Comparison of ENCODE assay signal across 23 cellular contexts in genomic region chr12:69515394-69515793, GRCh38. TPM values are rescaled to one million over a fixed set of nuclear protein-coding genes. Genes with fewer than 3 reads are reported as not detected.
DNase-seq lines count a peak whose midpoint lies in the region; ATAC-seq and TF ChIP-seq lines count a peak whose summit lies in the region.
"Had no signal": no experiment of that assay in that cellular context is flagged by ENCODE, and none has a peak within 500 bp of the region (broad histone marks: within the 10 kb centered on the region; RNA-seq: fewer than 3 reads in every experiment).

No MANE protein-coding gene starts in this region.

- peak overlapping the region; percentile 85 for H3K4me2 ChIP-seq in IMR-90 (ENCODE audit: low read depth, low read length)
- H3K4me2 ChIP-seq in mesenchymal stem cell (ENCODE audit: low read length, poor library complexity, severe bottlenecking), result no peak overlapping the region

- WGBS in IMR-90 (ENCODE audit: extremely low coverage in 2 of 2, insufficient read length in 1 of 2), 2 experiments, result no CpG with 5 or more reads among the region's 4 CpGs
- no CpG with 5 or more reads among the region's 4 CpGs for WGBS in mesenchymal stem cell

- H2BK120ac ChIP-seq in IMR-90 (ENCODE audit: low read depth, low read length), result peak overlapping the region; percentile 78
- H2BK120ac ChIP-seq in mesenchymal stem cell (ENCODE audit: low read depth, low read length), result no peak overlapping the region

- H3K79me1 ChIP-seq in IMR-90 (ENCODE audit: low read depth in 1 of 2, low read length in 2 of 2), result peaks cover 27 to 73% of the 10 kb centered on the region in 2 experiments
- no peaks in the 10 kb centered on the region for H3K79me1 ChIP-seq in mesenchymal stem cell (replicated peaks; ENCODE audit: low read length, poor library complexity, severe bottlenecking)

- no peaks in the 10 kb centered on the region for H3K27me3 Mint-ChIP-seq in CD4-positive, alpha-beta memory T cell
- H3K27me3 Mint-ChIP-seq: activated CD4-positive, alpha-beta T cell treated with anti-CD3 and anti-CD28 coated beads for 36 hours; stimulated activated memory B cell treated with anti-CD40 and anti-IgM and Interleukin-4, amounts not matched to agents 10 μg/mL and 1 μg/mL and 100 μg/mL, for 72 hours had no signal

- no peak overlapping the region for H2AK9ac ChIP-seq in IMR-90 (replicated peaks; ENCODE audit: low read depth, low read length, poor library complexity)

- peaks cover 0 to 12% of the 10 kb centered on the region in 2 donors for H3K36me3 Mint-ChIP-seq in CD4-positive, alpha-beta memory T cell
- H3K36me3 Mint-ChIP-seq: activated naive CD4-positive, alpha-beta T cell treated with anti-CD3 and anti-CD28 coated beads, Interleukin-2, amount 50 U/mL, for 72 hours had no signal

- peaks cover 27% of the 10 kb centered on the region for H4K20me1 ChIP-seq in IMR-90 (ENCODE audit: insufficient read depth, low read length)

- H3K4me3 ChIP-seq in CD4-positive, alpha-beta memory T cell (ENCODE audit: low read length in 2 of 2), result no peak overlapping the region
- H3K4me3 ChIP-seq in IMR-90 (ENCODE audit: insufficient read depth, low read depth, low read length), result no peak overlapping the region
- H3K4me3 ChIP-seq in mesenchymal stem cell (ENCODE audit: insufficient read depth in 1 of 2, low read depth in 1 of 2, low read length in 2 of 2), result no peak overlapping the region
- H3K4me3 ChIP-seq: GM12878 had no signal

- H2BK20ac ChIP-seq in IMR-90 (ENCODE audit: low read depth, low read length), result peak overlapping the region; percentile 84; the same call in 1 of the 2 replicates

- H3K9ac ChIP-seq in IMR-90 (ENCODE audit: low read depth, low read length), result peak overlapping the region; percentile 3; the same call in 1 of the 2 replicates
- H3K9ac ChIP-seq in mesenchymal stem cell (ENCODE audit: low read length), result peak overlapping the region; percentile 37

- peak; percentile 52 for ATAC-seq in IMR-90 (ENCODE audit: low read depth)
- no peak for ATAC-seq in GM21717 (IDR thresholded peaks at IDR 0.05; ENCODE audit: unreplicated experiment)
- ATAC-seq: activated naive CD4-positive, alpha-beta T cell treated with anti-CD3 and anti-CD28 coated beads, Interleukin-2, amount 50 U/mL, for 72 hours; foreskin keratinocyte; PC-3; stimulated activated memory B cell treated with anti-CD40 and anti-IgM and Interleukin-4, amounts not matched to agents 10 μg/mL and 1 μg/mL and 100 μg/mL, for 72 hours had no signal

- peak overlapping the region; percentile 13; the same call in 1 of the 2 replicates for H2AK5ac ChIP-seq in IMR-90 (ENCODE audit: low read depth, low read length)
- no peak overlapping the region for H2AK5ac ChIP-seq in mesenchymal stem cell (ENCODE audit: low read length, severe bottlenecking)

- intact Hi-C loops in CD4-positive, alpha-beta memory T cell (cut with micrococcal nuclease), result no loop called here
- intact Hi-C loops in IMR-90 (cut with micrococcal nuclease), result no loop called here

- H3K23ac ChIP-seq in IMR-90 (ENCODE audit: low read depth, low read length) (peak overlapping the region; percentile 90), mesenchymal stem cell (ENCODE audit: low read length in 2 of 2) (no peak overlapping the region)

- peak overlapping the region in 4 of 7 donors; percentile 22 to 36 (median 22) for H3K27ac Mint-ChIP-seq in CD4-positive, alpha-beta memory T cell
- H3K27ac Mint-ChIP-seq: activated naive CD4-positive, alpha-beta T cell treated with anti-CD3 and anti-CD28 coated beads, Interleukin-2, amount 50 U/mL, for 72 hours; stimulated activated memory B cell treated with anti-CD40 and anti-IgM and Interleukin-4, amounts not matched to agents 10 μg/mL and 1 μg/mL and 100 μg/mL, for 72 hours had no signal

- dilution Hi-C loops in IMR-90 (cut with HindIII; ENCODE audit: low sequenced_read_pairs, unreplicated experiment), result no loop called here

- H2AFZ ChIP-seq in IMR-90 (replicated peaks; ENCODE audit: low read length, poor library complexity) (no peak overlapping the region), mesenchymal stem cell (ENCODE audit: low read depth, low read length) (no peak overlapping the region)

- H4K91ac ChIP-seq in IMR-90 (ENCODE audit: insufficient read depth, low read depth, low read length), result no peak overlapping the region
- no peak overlapping the region for H4K91ac ChIP-seq in mesenchymal stem cell (ENCODE audit: low read length)

- H3K18ac ChIP-seq in IMR-90 (ENCODE audit: low read depth, low read length), result peak overlapping the region; percentile 80
- H3K18ac ChIP-seq in mesenchymal stem cell (ENCODE audit: low read depth in 1 of 2, low read length in 2 of 2), result no peak overlapping the region

- H2BK12ac ChIP-seq in mesenchymal stem cell (ENCODE audit: low read length in 2 of 2), result no peak overlapping the region

- H3K9me3 Mint-ChIP-seq in CD4-positive, alpha-beta memory T cell, result peaks cover 0 to 8% (median under 1%) of the 10 kb centered on the region in 8 donors
- H3K9me3 Mint-ChIP-seq: stimulated activated memory B cell treated with anti-CD40 and anti-IgM and Interleukin-4, amounts not matched to agents 10 μg/mL and 1 μg/mL and 100 μg/mL, for 72 hours had no signal

- H4K8ac ChIP-seq in IMR-90 (ENCODE audit: low read depth in 2 of 2, low read length in 2 of 2) (peak overlapping the region in 1 of 2 experiments; percentile 32; a peak in 2 of 4 replicates), mesenchymal stem cell (ENCODE audit: low read length) (no peak overlapping the region)

- no peak overlapping the region for H2BK15ac ChIP-seq in IMR-90 (ENCODE audit: low read depth, low read length)
- H2BK15ac ChIP-seq in mesenchymal stem cell (ENCODE audit: low read depth, poor library complexity, severe bottlenecking), result no peak overlapping the region

- no peak for DNase-seq in CD4-positive, alpha-beta memory T cell
- peak; percentile 36 for DNase-seq in IMR-90
- DNase-seq in cerebellar cortex (ENCODE audit: low spot score), result peak; percentile 45
- DNase-seq in mesenchymal stem cell, result peak; percentile 53
- no peak for DNase-seq in NCI-H187 treated with DMSO at 0.1 percent for 48 hours (lab: John Stamatoyannopoulos, UW)
- DNase-seq in DMS114 treated with DMSO at 0.1 percent for 48 hours (lab: John Stamatoyannopoulos, UW; ENCODE audit: unreplicated experiment), result no peak
- DNase-seq: activated CD4-positive, alpha-beta T cell treated with anti-CD3 and anti-CD28 coated beads for 36 hours; cortex of kidney; DMS153; foreskin keratinocyte; GOT3; kidney glomerular epithelial cell; mesendoderm; NCI-H2081; NCI-H526 treated with DMSO at 0.1 percent for 48 hours; PC-3; SHP77 treated with DMSO at 0.1 percent for 48 hours had no signal

- H3K36me3 ChIP-seq in CD4-positive, alpha-beta memory T cell (ENCODE audit: insufficient read depth, low read length), result no peaks in the 10 kb centered on the region
- H3K36me3 ChIP-seq in IMR-90 (ENCODE audit: control insufficient read depth, insufficient read depth, low read length), result peaks cover 2% of the 10 kb centered on the region; the same call in 1 of the 2 replicates
- no peaks in the 10 kb centered on the region for H3K36me3 ChIP-seq in mesenchymal stem cell (ENCODE audit: control insufficient read depth in 1 of 2, insufficient read depth in 2 of 2, low read depth in 1 of 2, low read length in 2 of 2)

- H3K56ac ChIP-seq in IMR-90 (ENCODE audit: extremely low read depth, insufficient read depth, low read length), result no peak overlapping the region

- H3K4me3 Mint-ChIP-seq in CD4-positive, alpha-beta memory T cell, result peak overlapping the region in 1 of 8 donors; percentile 34
- H3K4me3 Mint-ChIP-seq: activated CD4-positive, alpha-beta T cell treated with anti-CD3 and anti-CD28 coated beads for 36 hours; CD14-positive monocyte; stimulated activated memory B cell treated with anti-CD40 and anti-IgM and Interleukin-4, amounts not matched to agents 10 μg/mL and 1 μg/mL and 100 μg/mL, for 72 hours had no signal

- H2BK5ac ChIP-seq in IMR-90 (ENCODE audit: low read depth, low read length, poor library complexity, severe bottlenecking) (peak overlapping the region; percentile 62), mesenchymal stem cell (ENCODE audit: low read depth, low read length, poor library complexity, severe bottlenecking) (no peak overlapping the region)

- H3K27me3 ChIP-seq in CD4-positive, alpha-beta memory T cell (ENCODE audit: insufficient read depth, low read length), result no peaks in the 10 kb centered on the region
- H3K27me3 ChIP-seq in IMR-90 (ENCODE audit: control insufficient read depth, insufficient read depth, low read length), result no peaks in the 10 kb centered on the region
- H3K27me3 ChIP-seq in mesenchymal stem cell (ENCODE audit: control insufficient read depth in 1 of 2, insufficient read depth in 1 of 2, low read length in 2 of 2), result no peaks in the 10 kb centered on the region
- H3K27me3 ChIP-seq: foreskin keratinocyte had no signal

- no peak for TF ChIP-seq RAD21 in IMR-90 (IDR thresholded peaks at IDR 0.05; ENCODE audit: low read length)

- in situ Hi-C loops in IMR-90 (cut with MboI; ENCODE audit: low sequenced_read_pairs), result no loop called here

- peaks cover 8% of the 10 kb centered on the region for H3K9me1 ChIP-seq in IMR-90 (ENCODE audit: insufficient read depth, low read length)

- H4K5ac ChIP-seq in IMR-90 (ENCODE audit: low read depth, low read length), result peak overlapping the region; percentile 2

- peak overlapping the region; percentile 91 for H3K14ac ChIP-seq in IMR-90 (replicated peaks; ENCODE audit: low read depth, low read length)
- H3K14ac ChIP-seq in mesenchymal stem cell (ENCODE audit: low read length in 2 of 2), result no peak overlapping the region

- H3K27ac ChIP-seq in CD4-positive, alpha-beta memory T cell (ENCODE audit: low read depth, low read length), result no peak overlapping the region
- H3K27ac ChIP-seq in IMR-90 (ENCODE audit: insufficient read depth, low read length) (peak overlapping the region; percentile 36; the same call in 1 of the 2 replicates), mesenchymal stem cell (ENCODE audit: low read length, poor library complexity, severe bottlenecking) (no peak overlapping the region)
- H3K27ac ChIP-seq: epithelial cell of prostate, foreskin keratinocyte had no signal

- H3K4me1 ChIP-seq in CD4-positive, alpha-beta memory T cell (ENCODE audit: insufficient read depth, low read length), result peaks cover 20% of the 10 kb centered on the region
- H3K4me1 ChIP-seq in IMR-90 (ENCODE audit: control insufficient read depth, insufficient read depth, low read length) (peaks cover 11% of the 10 kb centered on the region), mesenchymal stem cell (ENCODE audit: control insufficient read depth, insufficient read depth, low read depth, low read length) (peaks cover 6% of the 10 kb centered on the region)

- H3K4ac ChIP-seq in IMR-90 (ENCODE audit: low read depth, low read length) (peak overlapping the region; percentile 83), mesenchymal stem cell (ENCODE audit: low read depth in 1 of 2, low read length in 2 of 2) (no peak overlapping the region)

- CTCF ChIA-PET in CD4-positive, alpha-beta memory T cell (lab: Charles Lee; ENCODE audit: partially characterized antibody), result interaction anchor here (1.1 kb wide), 1 partner anchor 9 kb away, joined by 3 read pairs; no protein-coding TSS in a partner anchor
- CTCF ChIA-PET in IMR-90 (lab: Yijun Ruan, JAX), result interaction anchor here (0.6 to 1.0 kb wide), 2 partner anchors 56 to 137 kb away, joined by 4 to 5 read pairs; no protein-coding TSS in a partner anchor

- no peaks in the 10 kb centered on the region for H3K9me3 ChIP-seq in CD4-positive, alpha-beta memory T cell (ENCODE audit: control insufficient read depth in 1 of 2, low read length in 2 of 2)
- H3K9me3 ChIP-seq in IMR-90 (ENCODE audit: control insufficient read depth, insufficient read depth, low read length) (no peaks in the 10 kb centered on the region), mesenchymal stem cell (ENCODE audit: control insufficient read depth, low read length) (no peaks in the 10 kb centered on the region)

- POLR2A ChIA-PET in CD4-positive, alpha-beta memory T cell (lab: Charles Lee; ENCODE audit: partially characterized antibody), result interaction anchor here (0.5 kb wide), 1 partner anchor 158 kb away, joined by 3 read pairs; no protein-coding TSS in a partner anchor
- POLR2A ChIA-PET in IMR-90 (lab: Charles Lee; ENCODE audit: unreplicated experiment), result no interaction called here

- no peak for TF ChIP-seq CTCF in IMR-90 (conservative IDR thresholded peaks at IDR 0.05; ENCODE audit: low read depth, low read length)

- no peak for TF ChIP-seq POLR2A in IMR-90 (IDR thresholded peaks at IDR 0.05; ENCODE audit: low read depth, low read length)

- no TSS peak for BruUV-seq in IMR-90 (replicated peaks; lab: Mats Ljungman, UMichigan)

- peaks cover 39 to 58% (median 50%) of the 10 kb centered on the region in 4 donors for H3K4me1 Mint-ChIP-seq in CD4-positive, alpha-beta memory T cell

RNA-seq across cellular contexts. Expression of gene FRS2, which starts 45.2 kb away (rescaled TPM):
- 10 to 100 TPM; 21.2 to 22.2 TPM for total RNA-seq in CD4-positive, alpha-beta memory T cell
- polyA plus RNA-seq in CD4-positive, alpha-beta memory T cell, result 1 to 10 TPM; 8.6 to 9.3 TPM
- total RNA-seq in IMR-90 (2012; rRNA removed), result 58.3 and 65.8 TPM in 2 replicates
- 12.4 and 13.0 TPM in 2 replicates for polyA plus RNA-seq in IMR-90 (2012; rRNA removed)
- 2.9 and 5.7 TPM in 2 replicates for polyA plus RNA-seq in IMR-90 (2012; cell fraction: cytosol; rRNA removed)
- 4.4 and 27.1 TPM in 2 replicates for polyA plus RNA-seq in IMR-90 (2012; cell fraction: nucleus; rRNA removed; ENCODE audit: low replicate concordance)
- polyA plus RNA-seq in mesenchymal stem cell (2013, experiment 1 of 2), result 16.3 TPM
- polyA plus RNA-seq in mesenchymal stem cell (2013, experiment 2 of 2), result 17.0 TPM

Comparison
In these comparisons a context has a peak if more than half of its experiments do, and no peak if none do; other contexts are left out.
1. DNase-seq: peak in IMR-90 (single experiment), cerebellar cortex (single experiment) and mesenchymal stem cell (single experiment); none in CD4-positive, alpha-beta memory T cell (0 of 5), NCI-H187 treated with DMSO at 0.1 percent for 48 hours (single experiment) and DMS114 treated with DMSO at 0.1 percent for 48 hours (single experiment).